Comparison of ENCODE assay signal across 21 cellular contexts in the genomic region with DNA sequence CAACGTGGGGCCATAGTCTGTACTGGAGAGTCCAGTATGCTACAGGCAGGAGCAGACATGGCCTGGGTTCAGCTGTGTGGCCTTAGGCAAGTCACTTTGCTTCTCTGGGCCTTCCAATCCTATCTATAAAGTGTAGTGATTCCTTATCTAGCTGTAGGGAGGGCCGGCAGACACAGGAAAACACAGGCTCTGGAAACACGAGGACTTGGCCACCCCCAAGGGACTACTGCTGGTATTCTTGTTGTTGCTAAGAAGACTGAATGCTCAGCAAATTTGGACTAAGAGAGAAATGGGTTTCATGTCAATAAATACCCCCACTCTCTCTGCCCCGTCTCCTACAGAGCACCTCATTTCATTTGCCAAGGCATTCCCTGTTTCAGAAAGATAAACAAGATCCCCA.
DNase-seq lines count a peak whose midpoint lies in the region; ATAC-seq and TF ChIP-seq lines count a peak whose summit lies in the region.
"Had no signal": no experiment of that assay in that cellular context is flagged by ENCODE, and none has a peak within 500 bp of the region (broad histone marks: within the 10 kb centered on the region; RNA-seq: fewer than 3 reads in every experiment).

No MANE protein-coding gene starts in this region.

- 0 out of 2 replicates have a peak overlapping the region, but pooled peaks have one; percentile 13 for H3K14ac ChIP-seq in H9 (ENCODE audit: insufficient read depth, low read length)

- ATAC-seq in psoas muscle, result no peak
- ATAC-seq in esophagus mucosa, result no peak
- ATAC-seq: GM12878, HCT116 had no signal

- no CpG with 5 or more reads among the region's 4 CpGs for WGBS in H9 (ENCODE audit: extremely low coverage, insufficient read length, low lambda C conversion rate)
- WGBS in psoas muscle, 3 donors, result 20 to 30% (median 27%) methylated on average over 4 of the region's 4 CpGs

- H3T11ph ChIP-seq in H9 (ENCODE audit: low read length), result no peak overlapping the region

- no peak overlapping the region for H3K4me3 Mint-ChIP-seq in H9
- H3K4me3 Mint-ChIP-seq: CD4-positive, alpha-beta memory T cell; IgD-negative memory B cell had no signal

- H3K27ac ChIP-seq in H9 (ENCODE audit: insufficient read length, low read depth, low read length) (no peak overlapping the region), brain microvascular endothelial cell (no peak overlapping the region), temporal lobe (ENCODE audit: low read depth, low read length) (peak overlapping the region; percentile 81), psoas muscle (no peak overlapping the region)
- H3K27ac ChIP-seq: BLaER1 had no signal

- H3K9me3 ChIP-seq in H9 (ENCODE audit: control insufficient read depth, low read depth, low read length) (no peaks in the 10 kb centered on the region), psoas muscle (no peaks in the 10 kb centered on the region)
- H3K9me3 ChIP-seq: BLaER1 had no signal

- no peak overlapping the region for H3K9ac ChIP-seq in H9 (ENCODE audit: extremely low read depth, insufficient read length, low read length)
- H3K9ac ChIP-seq: BLaER1 had no signal

- H2AFZ ChIP-seq in H9 (ENCODE audit: low read length), result no peak overlapping the region

- no peak overlapping the region for H4K91ac ChIP-seq in H9 (ENCODE audit: insufficient read length, low read depth, low read length)

- H2BK5ac ChIP-seq in H9 (ENCODE audit: insufficient read length, low read length), result no peak overlapping the region

- no peak overlapping the region for H3K27ac Mint-ChIP-seq in H9
- H3K27ac Mint-ChIP-seq: CD4-positive, alpha-beta memory T cell; IgD-negative memory B cell had no signal

- no peak for TF ChIP-seq CTCF in H9 (conservative IDR thresholded peaks at IDR 0.05)
- no peak for TF ChIP-seq CTCF in brain microvascular endothelial cell (IDR thresholded peaks at IDR 0.05; ENCODE audit: low read depth, low read length, missing control alignments)
- no peak for TF ChIP-seq CTCF in fibroblast of pulmonary artery (IDR thresholded peaks at IDR 0.05; ENCODE audit: low read length, missing control alignments)
- TF ChIP-seq CTCF in psoas muscle (IDR thresholded peaks at IDR 0.05), result no peak

- H3K23me2 ChIP-seq in H9 (ENCODE audit: insufficient read length, low read depth, low read length, poor library complexity, severe bottlenecking), result no peaks in the 10 kb centered on the region

- no peaks in the 10 kb centered on the region for H3K36me3 ChIP-seq in brain microvascular endothelial cell (replicated peaks)
- H3K36me3 ChIP-seq in psoas muscle (ENCODE audit: insufficient read depth in 1 of 2, low read depth in 1 of 2), result no peaks in the 10 kb centered on the region
- H3K36me3 ChIP-seq: BLaER1 had no signal

- no peak overlapping the region for H2BK20ac ChIP-seq in H9 (ENCODE audit: low read depth, low read length, poor library complexity, severe bottlenecking)

- H3K4ac ChIP-seq in H9 (ENCODE audit: low read depth, low read length), result no peak overlapping the region

- no peaks in the 10 kb centered on the region; the same call in none of the 2 replicates for H3K27me3 Mint-ChIP-seq in H9 (ENCODE audit: low read depth)

- H4K20me1 ChIP-seq in H9 (ENCODE audit: control insufficient read depth, insufficient read depth, insufficient read length), result no peaks in the 10 kb centered on the region
- H4K20me1 ChIP-seq: BLaER1 had no signal

- peaks cover 14 to 16% of the 10 kb centered on the region in 2 experiments for H3K4me1 Mint-ChIP-seq in H9
- H3K4me1 Mint-ChIP-seq: CD4-positive, alpha-beta memory T cell; IgD-negative memory B cell had no signal

- H3K79me2 ChIP-seq in H9 (ENCODE audit: insufficient read depth, low read length), result no peaks in the 10 kb centered on the region

- DNase-seq in H9 (no peak), brain microvascular endothelial cell (peak; percentile 16), fibroblast of pulmonary artery (ENCODE audit: low read depth) (peak; percentile 58), psoas muscle (no peak), nucleus accumbens (lab: John Stamatoyannopoulos, UW) (no peak)
- DNase-seq: Calu3; CD4-positive, alpha-beta memory T cell; Kasumi-1; MM.1S; NCI-H1092; NCI-H1436 treated with DMSO at 0.1 percent for 48 hours; NCI-H2029; NCI-H2171; NCI-H446; SHP77 had no signal

- H3K56ac ChIP-seq in H9 (ENCODE audit: insufficient read length, low read depth, low read length), result no peak overlapping the region

- H3K4me2 ChIP-seq in H9 (ENCODE audit: insufficient read depth, insufficient read length, low read length), result no peak overlapping the region
- H3K4me2 ChIP-seq: BLaER1 had no signal

- no peaks in the 10 kb centered on the region for H3K4me1 ChIP-seq in H9 (ENCODE audit: insufficient read depth, low read length)
- no peaks in the 10 kb centered on the region for H3K4me1 ChIP-seq in psoas muscle

- no peaks in the 10 kb centered on the region for H3K27me3 ChIP-seq in H9 (ENCODE audit: insufficient read depth, low read length)
- H3K27me3 ChIP-seq in brain microvascular endothelial cell (replicated peaks), result no peaks in the 10 kb centered on the region
- H3K27me3 ChIP-seq in psoas muscle (ENCODE audit: insufficient read depth in 3 of 3, low read length in 2 of 3), result peaks cover 0 to 2% (median 0%) of the 10 kb centered on the region in 3 donors
- H3K27me3 ChIP-seq: BLaER1 had no signal

- H3K36me3 Mint-ChIP-seq in H9 (ENCODE audit: insufficient read depth in 1 of 3, low read depth in 3 of 3), result no peaks in the 10 kb centered on the region
- H3K36me3 Mint-ChIP-seq: CD4-positive, alpha-beta memory T cell; IgD-negative memory B cell had no signal

- H3K9me3 Mint-ChIP-seq in H9, result no peaks in the 10 kb centered on the region
- H3K9me3 Mint-ChIP-seq: CD4-positive, alpha-beta memory T cell; IgD-negative memory B cell had no signal

- H3K79me1 ChIP-seq in H9 (ENCODE audit: insufficient read depth, low read depth, low read length, poor library complexity, severe bottlenecking), result no peaks in the 10 kb centered on the region

- no peak overlapping the region for H4K8ac ChIP-seq in H9 (replicated peaks; ENCODE audit: insufficient read length, low read depth, low read length)

- no peak overlapping the region for H3K18ac ChIP-seq in H9 (ENCODE audit: insufficient read length, low read depth, low read length)

- H3K23ac ChIP-seq in H9 (ENCODE audit: insufficient read length, low read depth, low read length), result no peak overlapping the region

- in situ Hi-C loops in brain microvascular endothelial cell (cut with HindIII; ENCODE audit: low pct_ligation_motif_present, low sequenced_read_pairs), result no loop called here

- no peak overlapping the region for H2BK120ac ChIP-seq in H9 (ENCODE audit: low read depth, low read length, poor library complexity, severe bottlenecking)

- H4K5ac ChIP-seq in H9 (ENCODE audit: insufficient read length, low read depth, low read length), result no peak overlapping the region

- no peak overlapping the region for H2AK5ac ChIP-seq in H9 (ENCODE audit: insufficient read length, low read length)

- H3K4me3 ChIP-seq in brain microvascular endothelial cell (ENCODE audit: low read depth, low read length) (no peak overlapping the region), fibroblast of pulmonary artery (replicated peaks; ENCODE audit: low read depth, low read length) (no peak overlapping the region), psoas muscle (no peak overlapping the region)
- H3K4me3 ChIP-seq: BLaER1, GM12878 had no signal

- no peak overlapping the region for H2BK12ac ChIP-seq in H9 (ENCODE audit: insufficient read length, low read depth, low read length)

- no peak overlapping the region for H2BK15ac ChIP-seq in H9 (ENCODE audit: low read depth, low read length)

- intact Hi-C loops in psoas muscle (cut with DNase I), result no loop called here

Comparison
In these comparisons a context has a peak if more than half of its experiments do, and no peak if none do; other contexts are left out.
1. DNase-seq: peak in brain microvascular endothelial cell (single experiment) and fibroblast of pulmonary artery (single experiment); none in H9 (single experiment), psoas muscle (0 of 2) and nucleus accumbens (0 of 56).